39 cellular contexts compared by ENCODE assay signal in the genomic region with DNA sequence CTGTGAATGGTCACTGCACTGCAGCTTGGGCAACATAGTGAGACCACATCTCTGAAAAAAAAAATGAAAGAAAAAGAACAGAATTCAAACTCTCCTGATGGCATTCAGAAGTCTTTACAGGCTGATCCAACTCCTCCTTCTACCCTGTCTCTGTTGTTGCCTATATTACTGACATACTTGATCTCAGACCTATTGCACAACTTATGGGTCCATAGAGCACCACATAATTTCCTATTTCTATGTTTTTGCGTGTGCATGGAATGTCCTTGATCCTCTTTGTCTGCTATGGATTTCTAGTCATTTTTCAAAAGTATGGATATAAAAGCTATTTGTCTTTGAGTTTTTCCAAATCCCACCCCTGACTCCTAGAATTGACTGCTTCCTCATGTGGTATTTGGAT. TPM values are rescaled to one million over a fixed set of nuclear protein-coding genes. Genes with fewer than 3 reads are reported as not detected.
"Had no signal": no experiment of that assay in that cellular context is flagged by ENCODE, and none has a peak within 500 bp of the region (broad histone marks: within the 10 kb centered on the region; RNA-seq: fewer than 3 reads in every experiment).

No MANE protein-coding gene starts in this region.

- H3K9me3 ChIP-seq: adrenal gland, ascending aorta, body of pancreas, breast epithelium had no signal

- H3K4me3 ChIP-seq: adrenal gland, ascending aorta, body of pancreas, breast epithelium, cardiac muscle cell had no signal

- H3K27ac ChIP-seq: adrenal gland, ascending aorta, body of pancreas, brain microvascular endothelial cell, breast epithelium, cardiac muscle cell had no signal

- H3K4me3 Mint-ChIP-seq: activated naive CD4-positive, alpha-beta T cell treated with anti-CD3 and anti-CD28 coated beads for 36 hours; activated naive CD8-positive, alpha-beta T cell; activated naive CD8-positive, alpha-beta T cell treated with anti-CD3 and anti-CD28 coated beads for 36 hours; activated naive CD8-positive, alpha-beta T cell treated with anti-CD3 and anti-CD28 coated beads, Interleukin-2, amount 10 ng/mL, durations not matched to agents 7 days and 5 days; activated naive CD8-positive, alpha-beta T cell treated with anti-CD3 and anti-CD28 coated beads, Interleukin-2, amount 50 U/mL, for 24 hours; activated T-cell treated with anti-CD3 and anti-CD28 coated beads, Interleukin-2, amount 50 U/mL, for 24 hours; activated T-cell treated with anti-CD3 and anti-CD28 coated beads, Interleukin-2, amount 50 U/mL, for 4 hours; activated T-cell treated with anti-CD3 and anti-CD28 coated beads, Interleukin-2, amount 50 U/mL, for 72 hours; activated T-helper 1 cell treated with anti-CD3 and anti-CD28 coated beads, Interleukin-12 subunit alpha, Interleukin-12 subunit beta, Interleukin-2, Interleukin-4 antibody, amounts not matched to agents 30 ng/mL and 10 ng/mL and 1 ng/mL, durations not matched to agents 14 hours and 24 hours and 36 hours; activated T-helper 17 cell treated with anti-CD3 and anti-CD28 coated beads, Interleukin-2, amount 50 U/mL, for 72 hours; brain; central memory CD8-positive, alpha-beta T cell had no signal

- FAIRE-seq: astrocyte, bronchial epithelial cell, colon had no signal

- H3K4me1 ChIP-seq: adrenal gland, ascending aorta, body of pancreas, breast epithelium had no signal

- H3K27me3 ChIP-seq: adrenal gland, ascending aorta, body of pancreas, brain microvascular endothelial cell, breast epithelium, cardiac muscle cell had no signal

- DNase-seq: activated effector memory CD4-positive, alpha-beta T cell treated with anti-CD3 and anti-CD28 coated beads, Interleukin-2, amount 50 U/mL, for 16 hours; activated effector memory CD4-positive, alpha-beta T cell treated with Interleukin-2 at 50 U/mL for 16 hours; activated gamma-delta T cell; activated gamma-delta T cell treated with Interleukin-2 at 50 U/mL for 16 hours; activated naive CD4-positive, alpha-beta T cell; activated naive CD4-positive, alpha-beta T cell treated with anti-CD3 and anti-CD28 coated beads for 36 hours; activated naive CD4-positive, alpha-beta T cell treated with anti-CD3 and anti-CD28 coated beads, Interleukin-2, amount 50 U/mL, for 16 hours; activated naive CD4-positive, alpha-beta T cell treated with Interleukin-2 at 50 U/mL for 16 hours; activated naive CD8-positive, alpha-beta T cell treated with anti-CD3 and anti-CD28 coated beads for 36 hours; activated naive CD8-positive, alpha-beta T cell treated with anti-CD3 and anti-CD28 coated beads, Interleukin-2, amount 10 ng/mL, durations not matched to agents 7 days and 5 days; activated naive CD8-positive, alpha-beta T cell treated with anti-CD3 and anti-CD28 coated beads, Interleukin-2, amount 50 U/mL, for 24 hours; activated T-cell treated with anti-CD3 and anti-CD28 coated beads, Interleukin-2, amount 50 U/mL, for 1 hour; activated T-cell treated with anti-CD3 and anti-CD28 coated beads, Interleukin-2, amount 50 U/mL, for 24 hours; activated T-cell treated with anti-CD3 and anti-CD28 coated beads, Interleukin-2, amount 50 U/mL, for 4 hours; activated T-cell treated with anti-CD3 and anti-CD28 coated beads, Interleukin-2, amount 50 U/mL, for 48 hours; activated T-cell treated with anti-CD3 and anti-CD28 coated beads, Interleukin-2, amount 50 U/mL, for 72 hours; adrenal gland; amniotic stem cell; amygdala; anterior cingulate cortex; aorta; body of pancreas; brain microvascular endothelial cell; caudate nucleus; central memory CD4-positive, alpha-beta T cell; cerebellar nuclear complex had no signal

- H3K4me1 Mint-ChIP-seq: activated naive CD8-positive, alpha-beta T cell treated with anti-CD3 and anti-CD28 coated beads for 36 hours; activated naive CD8-positive, alpha-beta T cell treated with anti-CD3 and anti-CD28 coated beads, Interleukin-2, amount 10 ng/mL, durations not matched to agents 7 days and 5 days; activated naive CD8-positive, alpha-beta T cell treated with anti-CD3 and anti-CD28 coated beads, Interleukin-2, amount 50 U/mL, for 24 hours; activated T-helper 17 cell treated with anti-CD3 and anti-CD28 coated beads, Interleukin-2, amount 50 U/mL, for 72 hours; brain; central memory CD8-positive, alpha-beta T cell had no signal

- H3K27ac Mint-ChIP-seq: activated naive CD4-positive, alpha-beta T cell treated with anti-CD3 and anti-CD28 coated beads for 36 hours; activated naive CD4-positive, alpha-beta T cell treated with anti-CD3 and anti-CD28 coated beads, Interleukin-2, amount 50 U/mL, for 72 hours; activated naive CD8-positive, alpha-beta T cell; activated naive CD8-positive, alpha-beta T cell treated with anti-CD3 and anti-CD28 coated beads for 36 hours; activated naive CD8-positive, alpha-beta T cell treated with anti-CD3 and anti-CD28 coated beads, Interleukin-2, amount 10 ng/mL, durations not matched to agents 7 days and 5 days; activated naive CD8-positive, alpha-beta T cell treated with anti-CD3 and anti-CD28 coated beads, Interleukin-2, amount 50 U/mL, for 24 hours; activated T-cell treated with anti-CD3 and anti-CD28 coated beads, Interleukin-2, amount 50 U/mL, for 24 hours; activated T-cell treated with anti-CD3 and anti-CD28 coated beads, Interleukin-2, amount 50 U/mL, for 72 hours; activated T-helper 1 cell treated with anti-CD3 and anti-CD28 coated beads, Interleukin-12 subunit alpha, Interleukin-12 subunit beta, Interleukin-2, Interleukin-4 antibody, amounts not matched to agents 30 ng/mL and 10 ng/mL and 1 ng/mL, durations not matched to agents 14 hours and 24 hours and 36 hours; activated T-helper 17 cell treated with anti-CD3 and anti-CD28 coated beads, Interleukin-2, amount 50 U/mL, for 72 hours; activated T-helper 2 cell treated with anti-CD3 and anti-CD28 coated beads, Interferon-gamma antibody, Interleukin-2, Interleukin-4, amounts not matched to agents 10 μg/mL and 5 μg/mL and 100 μg/mL, durations not matched to agents 14 hours and 24 hours and 36 hours; brain had no signal

- H3K27me3 Mint-ChIP-seq: activated naive CD8-positive, alpha-beta T cell treated with anti-CD3 and anti-CD28 coated beads for 36 hours; activated naive CD8-positive, alpha-beta T cell treated with anti-CD3 and anti-CD28 coated beads, Interleukin-2, amount 50 U/mL, for 24 hours; central memory CD8-positive, alpha-beta T cell had no signal

- H3K36me3 Mint-ChIP-seq: activated naive CD4-positive, alpha-beta T cell treated with anti-CD3 and anti-CD28 coated beads, Interleukin-2, amount 50 U/mL, for 72 hours; activated naive CD8-positive, alpha-beta T cell; activated naive CD8-positive, alpha-beta T cell treated with anti-CD3 and anti-CD28 coated beads for 36 hours; activated naive CD8-positive, alpha-beta T cell treated with anti-CD3 and anti-CD28 coated beads, Interleukin-2, amount 10 ng/mL, durations not matched to agents 7 days and 5 days; brain had no signal

- H3K36me3 ChIP-seq: adrenal gland, ascending aorta, brain microvascular endothelial cell, breast epithelium, cardiac muscle cell had no signal

- ATAC-seq: activated naive CD4-positive, alpha-beta T cell treated with anti-CD3 and anti-CD28 coated beads, Interleukin-2, amount 50 U/mL, for 72 hours; activated naive CD8-positive, alpha-beta T cell treated with anti-CD3 and anti-CD28 coated beads, Interleukin-2, amount 50 U/mL, for 24 hours; activated T-cell treated with anti-CD3 and anti-CD28 coated beads, Interleukin-2, amount 50 U/mL, for 4 hours; activated T-cell treated with anti-CD3 and anti-CD28 coated beads, Interleukin-2, amount 50 U/mL, for 72 hours; activated T-helper 17 cell treated with anti-CD3 and anti-CD28 coated beads, Interleukin-2, amount 50 U/mL, for 72 hours; body of pancreas had no signal

- H3K9me3 Mint-ChIP-seq: activated naive CD4-positive, alpha-beta T cell treated with anti-CD3 and anti-CD28 coated beads for 36 hours; activated naive CD4-positive, alpha-beta T cell treated with anti-CD3 and anti-CD28 coated beads, Interleukin-2, amount 50 U/mL, for 72 hours; activated naive CD8-positive, alpha-beta T cell treated with anti-CD3 and anti-CD28 coated beads for 36 hours; activated naive CD8-positive, alpha-beta T cell treated with anti-CD3 and anti-CD28 coated beads, Interleukin-2, amount 10 ng/mL, durations not matched to agents 7 days and 5 days; activated naive CD8-positive, alpha-beta T cell treated with anti-CD3 and anti-CD28 coated beads, Interleukin-2, amount 50 U/mL, for 24 hours; activated T-cell treated with anti-CD3 and anti-CD28 coated beads, Interleukin-2, amount 50 U/mL, for 24 hours; activated T-cell treated with anti-CD3 and anti-CD28 coated beads, Interleukin-2, amount 50 U/mL, for 4 hours; activated T-cell treated with anti-CD3 and anti-CD28 coated beads, Interleukin-2, amount 50 U/mL, for 72 hours; activated T-helper 1 cell treated with anti-CD3 and anti-CD28 coated beads, Interleukin-12 subunit alpha, Interleukin-12 subunit beta, Interleukin-2, Interleukin-4 antibody, amounts not matched to agents 30 ng/mL and 10 ng/mL and 1 ng/mL, durations not matched to agents 14 hours and 24 hours and 36 hours; activated T-helper 17 cell treated with anti-CD3 and anti-CD28 coated beads, Interleukin-2, amount 50 U/mL, for 72 hours; activated T-helper 2 cell treated with anti-CD3 and anti-CD28 coated beads, Interferon-gamma antibody, Interleukin-2, Interleukin-4, amounts not matched to agents 10 μg/mL and 5 μg/mL and 100 μg/mL, durations not matched to agents 14 hours and 24 hours and 36 hours; brain; central memory CD8-positive, alpha-beta T cell had no signal

RNA-seq across cellular contexts. Expression of a gene that starts 22.4 kb away (rescaled TPM):
- total RNA-seq: ascending aorta had no signal
